16 cellular contexts compared by ENCODE assay signal in genomic region chr12:7114851-7115250, GRCh38. TPM values are rescaled to one million over a fixed set of nuclear protein-coding genes. Genes with fewer than 3 reads are reported as not detected.
DNase-seq lines count a peak whose midpoint lies in the region; ATAC-seq lines count a peak whose summit lies in the region.
"Had no signal": no experiment of that assay in that cellular context is flagged by ENCODE, and none has a peak within 500 bp of the region (broad histone marks: within the 10 kb centered on the region; RNA-seq: fewer than 3 reads in every experiment).

No MANE protein-coding gene starts in this region.

- peak; percentile 2 for DNase-seq in activated naive CD4-positive, alpha-beta T cell treated with anti-CD3 and anti-CD28 coated beads, Interleukin-2, amount 50 U/mL, for 16 hours
- DNase-seq in activated naive CD4-positive, alpha-beta T cell treated with anti-CD3 and anti-CD28 coated beads, Interleukin-2, amount 50 U/mL, for 72 hours (ENCODE audit: low spot score in 2 of 2): no peak
- DNase-seq in left lobe of liver (ENCODE audit: low spot score): peak; percentile 33
- DNase-seq in sciatic nerve (ENCODE audit: low spot score): peak; percentile 42
- DNase-seq in NCI-H82 treated with DMSO at 0.1 percent for 48 hours (lab: John Stamatoyannopoulos, UW; ENCODE audit: unreplicated experiment): no peak
- DNase-seq in anterior cingulate cortex (lab: John Stamatoyannopoulos, UW): no peak
- DNase-seq in DMS53 (lab: John Stamatoyannopoulos, UW): no peak
- DNase-seq: 8988T; CD4-positive, alpha-beta memory T cell; DMS153; DMS79 treated with DMSO at 0.1 percent for 48 hours; GF-D8; HCEC 1CT had no signal

- H3K9me3 Mint-ChIP-seq in activated naive CD4-positive, alpha-beta T cell treated with anti-CD3 and anti-CD28 coated beads, Interleukin-2, amount 50 U/mL, for 72 hours: no peaks in the 10 kb centered on the region
- H3K9me3 Mint-ChIP-seq: CD4-positive, alpha-beta memory T cell; GM23338 had no signal

- no peak overlapping the region for H3K27ac Mint-ChIP-seq in activated naive CD4-positive, alpha-beta T cell treated with anti-CD3 and anti-CD28 coated beads, Interleukin-2, amount 50 U/mL, for 72 hours
- H3K27ac Mint-ChIP-seq: CD14-positive monocyte, GM23338 had no signal

- ATAC-seq in activated naive CD4-positive, alpha-beta T cell treated with anti-CD3 and anti-CD28 coated beads, Interleukin-2, amount 50 U/mL, for 72 hours: no peak
- ATAC-seq in left lobe of liver (no peak), sciatic nerve (no peak)
- ATAC-seq: GM23338 had no signal

- intact Hi-C loops in sciatic nerve (cut with DNase I): loop anchor here (10.0 kb wide), 1 partner anchor 150 kb away; no protein-coding TSS in a partner anchor

- H3K36me3 Mint-ChIP-seq in activated naive CD4-positive, alpha-beta T cell treated with anti-CD3 and anti-CD28 coated beads, Interleukin-2, amount 50 U/mL, for 72 hours: peaks cover 9 to 10% of the 10 kb centered on the region in 2 donors

RNA-seq across cellular contexts. Expression of gene C1RL, which starts 5.8 kb away (rescaled TPM):
- 10 to 100 TPM; 18.6 to 21.8 TPM for total RNA-seq in activated naive CD4-positive, alpha-beta T cell treated with anti-CD3 and anti-CD28 coated beads, Interleukin-2, amount 50 U/mL, for 72 hours
- 243 TPM for total RNA-seq in left lobe of liver
- total RNA-seq in sciatic nerve: 117 TPM

RNA-seq across cellular contexts. Expression of gene RBP5, which starts 13.8 kb away (rescaled TPM):
- total RNA-seq in activated naive CD4-positive, alpha-beta T cell treated with anti-CD3 and anti-CD28 coated beads, Interleukin-2, amount 50 U/mL, for 72 hours: not detected
- total RNA-seq in left lobe of liver (154 TPM), sciatic nerve (4.5 TPM)
- total RNA-seq: A673 had no signal

RNA-seq across cellular contexts. Expression of gene CLSTN3, which starts 15.3 kb away (rescaled TPM):
- total RNA-seq in activated naive CD4-positive, alpha-beta T cell treated with anti-CD3 and anti-CD28 coated beads, Interleukin-2, amount 50 U/mL, for 72 hours: 10 to 100 TPM; 36.8 to 57.0 TPM
- total RNA-seq in left lobe of liver: 48.4 TPM
- total RNA-seq in sciatic nerve: 43.8 TPM

RNA-seq across cellular contexts. Expression of gene C1R, which starts 22.6 kb away (rescaled TPM):
- 1 to 10 TPM; 3.9 to 5.6 TPM for total RNA-seq in activated naive CD4-positive, alpha-beta T cell treated with anti-CD3 and anti-CD28 coated beads, Interleukin-2, amount 50 U/mL, for 72 hours
- 1,748 TPM for total RNA-seq in left lobe of liver
- 628 TPM for total RNA-seq in sciatic nerve

RNA-seq across cellular contexts. Expression of gene C1S, which starts 54.3 kb away (rescaled TPM):
- 10 to 100 TPM in 1 of 2 donors, 1 to 10 TPM in 1; 4.8 to 21.9 TPM for total RNA-seq in activated naive CD4-positive, alpha-beta T cell treated with anti-CD3 and anti-CD28 coated beads, Interleukin-2, amount 50 U/mL, for 72 hours
- total RNA-seq in left lobe of liver (1,760 TPM), sciatic nerve (662 TPM)

Comparison
In these comparisons a context has a peak if more than half of its experiments do, and no peak if none do; other contexts are left out.
1. DNase-seq: peak in activated naive CD4-positive, alpha-beta T cell treated with anti-CD3 and anti-CD28 coated beads, Interleukin-2, amount 50 U/mL, for 16 hours (single experiment), left lobe of liver (single experiment) and sciatic nerve (single experiment); none in activated naive CD4-positive, alpha-beta T cell treated with anti-CD3 and anti-CD28 coated beads, Interleukin-2, amount 50 U/mL, for 72 hours (0 of 2), NCI-H82 treated with DMSO at 0.1 percent for 48 hours (single experiment), anterior cingulate cortex (0 of 58) and DMS53 (single experiment).
2. RNA of gene RBP5, which starts 13.8 kb away (total RNA-seq): 154 TPM in left lobe of liver (single experiment); 4.5 TPM in sciatic nerve (single experiment) and not detected in activated naive CD4-positive, alpha-beta T cell treated with anti-CD3 and anti-CD28 coated beads, Interleukin-2, amount 50 U/mL, for 72 hours; every median in the first group is over 10 times any median in the second.